In the genomic region with DNA sequence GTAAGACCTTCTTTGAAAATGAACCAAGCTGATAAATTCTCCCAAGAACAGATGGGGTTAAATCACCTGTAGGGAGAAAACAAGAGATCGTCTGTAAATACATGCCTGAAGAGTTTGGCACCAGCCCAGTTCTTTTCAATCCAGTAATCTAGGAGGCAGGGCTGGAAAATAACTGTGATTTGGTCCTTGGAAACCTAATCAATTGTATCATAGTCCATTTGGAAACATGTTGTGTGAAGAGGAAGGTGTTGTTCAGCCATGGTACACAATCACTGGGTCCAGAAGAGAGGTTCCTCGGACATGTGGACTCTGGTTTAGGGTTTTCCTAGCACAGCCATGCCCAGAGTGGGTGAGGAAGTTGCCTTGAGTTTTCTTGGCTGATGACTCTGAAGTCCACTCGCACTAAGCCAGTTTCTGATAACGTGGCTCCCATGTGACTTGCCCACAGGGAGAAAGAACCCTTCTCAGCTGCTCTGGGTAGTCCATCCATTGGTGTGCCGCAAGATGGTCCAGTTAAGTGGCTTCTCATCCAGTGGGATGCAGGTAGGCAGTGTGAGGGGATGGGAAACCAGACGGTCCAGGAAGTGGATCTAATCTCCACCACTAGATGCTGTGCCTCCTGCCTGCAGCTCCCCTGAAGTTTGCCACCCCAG, we compare ENCODE assay signal across 27 cellular contexts. TPM values are rescaled to one million over a fixed set of nuclear protein-coding genes. Genes with fewer than 3 reads are reported as not detected.
DNase-seq lines count a peak whose midpoint lies in the region; ATAC-seq and TF ChIP-seq lines count a peak whose summit lies in the region.
"Had no signal": no experiment of that assay in that cellular context is flagged by ENCODE, and none has a peak within 500 bp of the region (broad histone marks: within the 10 kb centered on the region; RNA-seq: fewer than 3 reads in every experiment).

No MANE protein-coding gene starts in this region.

- H4K20me1 ChIP-seq in SK-N-SH (ENCODE audit: insufficient read depth): no peaks in the 10 kb centered on the region

- no peak overlapping the region for H3K4me3 ChIP-seq in esophagus muscularis mucosa
- no peak overlapping the region for H3K4me3 ChIP-seq in thyroid gland (replicated peaks in 1 of 3)
- H3K4me3 ChIP-seq in SK-N-SH (ENCODE audit: low read depth in 2 of 2, low read length in 1 of 2): no peak overlapping the region
- H3K4me3 ChIP-seq: sigmoid colon, thoracic aorta had no signal

- POLR2A ChIA-PET in SK-N-SH (lab: Yijun Ruan, JAX): no interaction called here

- intact Hi-C loops in esophagus muscularis mucosa (cut with DNase I) (no loop called here), thyroid gland (cut with DNase I) (no loop called here)

- peaks cover 0 to 8% (median 6%) of the 10 kb centered on the region in 4 donors for H3K4me1 ChIP-seq in esophagus muscularis mucosa
- peaks cover 29 to 31% of the 10 kb centered on the region in 2 donors for H3K4me1 ChIP-seq in thyroid gland
- no peaks in the 10 kb centered on the region for H3K4me1 ChIP-seq in SK-N-SH (ENCODE audit: control insufficient read depth in 1 of 2, insufficient read depth in 2 of 2, low read depth in 1 of 2, low read length in 1 of 2)

- H3K4me2 ChIP-seq in SK-N-SH: no peak overlapping the region

- no peak overlapping the region for H3K9ac ChIP-seq in SK-N-SH

- ATAC-seq in HG03469 (IDR thresholded peaks at IDR 0.05; ENCODE audit: unreplicated experiment) (no peak), HG03045 (IDR thresholded peaks at IDR 0.05; ENCODE audit: unreplicated experiment) (no peak)
- ATAC-seq: activated CD4-positive, CD25-positive, alpha-beta regulatory T cell treated with anti-CD3 and anti-CD28 coated beads, Interleukin-2, amount 50 U/mL, for 24 hours; stimulated activated effector memory CD8-positive, alpha-beta T cell treated with anti-CD3 and anti-CD28 coated beads, Interleukin-12 subunit alpha, Interleukin-12 subunit beta, amount 100 ng/mL, for 72 hours had no signal

- H3K79me2 ChIP-seq in SK-N-SH (ENCODE audit: insufficient read depth): no peaks in the 10 kb centered on the region

- no peaks in the 10 kb centered on the region for H3K36me3 ChIP-seq in esophagus muscularis mucosa
- H3K36me3 ChIP-seq in thyroid gland: no peaks in the 10 kb centered on the region
- no peaks in the 10 kb centered on the region for H3K36me3 ChIP-seq in SK-N-SH (replicated peaks in 1 of 2; ENCODE audit: control insufficient read depth in 1 of 2, insufficient read depth in 2 of 2, low read length in 1 of 2)
- H3K36me3 ChIP-seq: sigmoid colon, thoracic aorta had no signal

- H3K9me3 ChIP-seq in esophagus muscularis mucosa: no peaks in the 10 kb centered on the region
- no peaks in the 10 kb centered on the region for H3K9me3 ChIP-seq in thyroid gland
- H3K9me3 ChIP-seq in SK-N-SH: no peaks in the 10 kb centered on the region
- H3K9me3 ChIP-seq: sigmoid colon, thoracic aorta had no signal

- TF ChIP-seq POLR2A in esophagus muscularis mucosa (IDR thresholded peaks at IDR 0.05; ENCODE audit: low read depth) (no peak), thyroid gland (IDR thresholded peaks at IDR 0.05) (no peak)

- no peak for TF ChIP-seq EP300 in esophagus muscularis mucosa (IDR thresholded peaks at IDR 0.05)
- TF ChIP-seq EP300 in SK-N-SH (IDR thresholded peaks at IDR 0.05; ENCODE audit: borderline replicate concordance in 1 of 2, low read depth in 1 of 2, low read length in 1 of 2): no peak

- WGBS in esophagus muscularis mucosa: 78% methylated on average over 6 of the region's 6 CpGs
- WGBS in thyroid gland, 2 donors: 44 to 53% methylated on average over 5 to 6 of the region's 6 CpGs
- WGBS in SK-N-SH (ENCODE audit: low lambda C conversion rate): 14% methylated on average over 5 of the region's 6 CpGs

- CTCF ChIA-PET in SK-N-SH (lab: Yijun Ruan, JAX): interaction anchor here (2.1 kb wide), 1 partner anchor 37 kb away, joined by 10 read pairs; no protein-coding TSS in a partner anchor

- TF ChIP-seq RAD21 in SK-N-SH (IDR thresholded peaks at IDR 0.05; ENCODE audit: low read length): no peak

- H3F3A ChIP-seq in SK-N-SH (replicated peaks; ENCODE audit: insufficient read depth): no peaks in the 10 kb centered on the region

- H3K27me3 ChIP-seq in esophagus muscularis mucosa (no peaks in the 10 kb centered on the region), thyroid gland (no peaks in the 10 kb centered on the region), SK-N-SH (ENCODE audit: insufficient read depth) (peaks cover 5% of the 10 kb centered on the region; the same call in 1 of the 2 replicates)
- H3K27me3 ChIP-seq: sigmoid colon had no signal

- no peak overlapping the region for H2AFZ ChIP-seq in SK-N-SH (ENCODE audit: low read depth)

- DNase-seq in NCI-H2227 (lab: John Stamatoyannopoulos, UW; ENCODE audit: unreplicated experiment): peak; percentile 7
- DNase-seq in NCI-H2227 treated with DMSO at 0.1 percent for 48 hours (lab: John Stamatoyannopoulos, UW): no peak
- DNase-seq in NCI-H2171 (lab: John Stamatoyannopoulos, UW): peak; percentile 50
- peak; percentile 74 for DNase-seq in esophagus muscularis mucosa (ENCODE audit: extremely low spot score)
- peak; percentile 41 to 56 for DNase-seq in thyroid gland
- no peak for DNase-seq in SK-N-SH
- DNase-seq: activated CD8-positive, alpha-beta memory T cell treated with anti-CD3 and anti-CD28 coated beads for 24 hours; DMS153; effector CD4-positive, alpha-beta T cell; GDM1; Kasumi-1; NCI-H446; posterior cingulate gyrus; sigmoid colon had no signal

- no peaks in the 10 kb centered on the region for H3K9me2 ChIP-seq in SK-N-SH

- H3K27ac ChIP-seq in esophagus muscularis mucosa (replicated peaks in 1 of 4) (no peak overlapping the region), thyroid gland (peak overlapping the region in 1 of 3 donors; percentile 11), SK-N-SH (ENCODE audit: low read depth in 2 of 2, low read length in 1 of 2) (no peak overlapping the region)
- H3K27ac ChIP-seq: sigmoid colon, thoracic aorta had no signal

- no peak for TF ChIP-seq CTCF in esophagus muscularis mucosa (IDR thresholded peaks at IDR 0.05)
- no peak for TF ChIP-seq CTCF in thyroid gland (IDR thresholded peaks at IDR 0.05)
- TF ChIP-seq CTCF in SK-N-SH (IDR thresholded peaks at IDR 0.05): no peak

TF ChIP-seq in SK-N-SH, 30 proteins besides CTCF, POLR2A, EP300 and RAD21:
- TF ChIP-seq GABPA (IDR thresholded peaks at IDR 0.05; ENCODE audit: low read depth) (no peak), MEF2A (IDR thresholded peaks at IDR 0.05; ENCODE audit: borderline replicate concordance, low read depth) (no peak), SMC3 (IDR thresholded peaks at IDR 0.05; ENCODE audit: low read depth, low read length) (no peak), MXI1 (IDR thresholded peaks at IDR 0.05; ENCODE audit: low read depth, low read length) (no peak), NFIC (IDR thresholded peaks at IDR 0.05; ENCODE audit: borderline replicate concordance) (no peak), EZH2phosphoT487 (IDR thresholded peaks at IDR 0.05; ENCODE audit: borderline replicate concordance, low read depth) (no peak), SIN3A (IDR thresholded peaks at IDR 0.05; ENCODE audit: borderline replicate concordance, low read depth, low read length) (no peak), NRF1 (IDR thresholded peaks at IDR 0.05; ENCODE audit: low read depth, low read length) (no peak), FOSL2 (IDR thresholded peaks at IDR 0.05; ENCODE audit: borderline replicate concordance, low read depth) (no peak), TEAD4 (IDR thresholded peaks at IDR 0.05; ENCODE audit: borderline replicate concordance, insufficient read depth) (no peak)
- TF ChIP-seq, protein P1, sequence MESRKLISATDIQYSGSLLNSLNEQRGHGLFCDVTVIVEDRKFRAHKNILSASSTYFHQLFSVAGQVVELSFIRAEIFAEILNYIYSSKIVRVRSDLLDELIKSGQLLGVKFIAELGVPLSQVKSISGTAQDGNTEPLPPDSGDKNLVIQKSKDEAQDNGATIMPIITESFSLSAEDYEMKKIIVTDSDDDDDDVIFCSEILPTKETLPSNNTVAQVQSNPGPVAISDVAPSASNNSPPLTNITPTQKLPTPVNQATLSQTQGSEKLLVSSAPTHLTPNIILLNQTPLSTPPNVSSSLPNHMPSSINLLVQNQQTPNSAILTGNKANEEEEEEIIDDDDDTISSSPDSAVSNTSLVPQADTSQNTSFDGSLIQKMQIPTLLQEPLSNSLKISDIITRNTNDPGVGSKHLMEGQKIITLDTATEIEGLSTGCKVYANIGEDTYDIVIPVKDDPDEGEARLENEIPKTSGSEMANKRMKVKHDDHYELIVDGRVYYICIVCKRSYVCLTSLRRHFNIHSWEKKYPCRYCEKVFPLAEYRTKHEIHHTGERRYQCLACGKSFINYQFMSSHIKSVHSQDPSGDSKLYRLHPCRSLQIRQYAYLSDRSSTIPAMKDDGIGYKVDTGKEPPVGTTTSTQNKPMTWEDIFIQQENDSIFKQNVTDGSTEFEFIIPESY (IDR thresholded peaks at IDR 0.05; ENCODE audit: borderline replicate concordance, low read depth): no peak

RNA-seq across cellular contexts. Expression of a gene that starts 5.1 kb away (rescaled TPM):
- total RNA-seq in esophagus muscularis mucosa (1 to 10 TPM in 2 of 4 donors, under 1 TPM in 2; 0.86 to 5.0 (median 1.1) TPM), thyroid gland (10 to 100 TPM in 3 of 4 donors, 1 to 10 TPM in 1; 5.8 to 36.9 (median 25.7) TPM)
- polyA plus RNA-seq in SK-N-SH (2012; rRNA removed): not detected in 2 replicates
- not detected in 2 replicates for polyA plus RNA-seq in SK-N-SH (2012; cell fraction: cytosol; rRNA removed)
- polyA plus RNA-seq in SK-N-SH (2012; cell fraction: nucleus; rRNA removed): not detected in 2 replicates
- total RNA-seq: A673, astrocyte, glomerular endothelial cell, HT1080 had no signal
- polyA plus RNA-seq: neural cell had no signal

RNA-seq across cellular contexts. Expression of a gene that starts 38.0 kb away (rescaled TPM):
- total RNA-seq in esophagus muscularis mucosa (not detected), thyroid gland (under 1 TPM in 1 of 4 donors, not detected in 3; 0.88 TPM)
- not detected in 2 replicates for polyA plus RNA-seq in SK-N-SH (2012; rRNA removed)
- not detected in 2 replicates for polyA plus RNA-seq in SK-N-SH (2012; cell fraction: cytosol; rRNA removed)
- polyA plus RNA-seq in SK-N-SH (2012; cell fraction: nucleus; rRNA removed): not detected in 2 replicates
- total RNA-seq: A673, astrocyte, cerebellum, glomerular endothelial cell, HT1080, sigmoid colon, thoracic aorta had no signal
- polyA plus RNA-seq: CD14-positive monocyte, esophagus, neural cell, sigmoid colon had no signal

Comparison
In these comparisons a context has a peak if more than half of its experiments do, and no peak if none do; other contexts are left out.
1. DNase-seq: peak in NCI-H2227 (single experiment), NCI-H2171 (single experiment), esophagus muscularis mucosa (single experiment) and thyroid gland (2 of 2); none in NCI-H2227 treated with DMSO at 0.1 percent for 48 hours (single experiment) and SK-N-SH (single experiment).